In genomic region chr12:27331299-27331926, GRCh38 we compare ENCODE assay signal across 9 cellular contexts. TPM values are rescaled to one million over a fixed set of nuclear protein-coding genes. Genes with fewer than 3 reads are reported as not detected.
A peak's percentile ranks its signal among the peaks of the same experiment; 100 is the strongest.
DNase-seq lines count a peak whose midpoint lies in the region; ATAC-seq and TF ChIP-seq lines count a peak whose summit lies in the region.
"Had no signal": no experiment of that assay in that cellular context is flagged by ENCODE, and none has a peak within 500 bp of the region (broad histone marks: within the 10 kb centered on the region; RNA-seq: fewer than 3 reads in every experiment).

No MANE protein-coding gene starts in this region.

- no peaks in the 10 kb centered on the region for H3K9me3 ChIP-seq in PC-9 (ENCODE audit: insufficient read depth, low read depth)
- no peaks in the 10 kb centered on the region for H3K9me3 ChIP-seq in trophoblast cell (ENCODE audit: insufficient read depth, low read depth, low read length)
- H3K9me3 ChIP-seq: BLaER1 had no signal

- H3K79me2 ChIP-seq in PC-9 (ENCODE audit: low read depth) (peaks cover 26% of the 10 kb centered on the region), trophoblast cell (ENCODE audit: control insufficient read depth, insufficient read depth, low read length, poor library complexity) (peaks cover 4% of the 10 kb centered on the region)

- H3K36me3 ChIP-seq in PC-9 (ENCODE audit: low read depth) (0 out of 2 replicates have a peak, but pooled peaks cover 2% of the 10 kb centered on the region), trophoblast cell (ENCODE audit: control insufficient read depth in 1 of 2, insufficient read depth in 2 of 2, low read length in 2 of 2) (peaks cover 0 to 7% of the 10 kb centered on the region in 2 experiments)
- H3K36me3 ChIP-seq: BLaER1 had no signal

- H3K4me3 Mint-ChIP-seq in dendritic cell treated with granulocyte-macrophage colony-stimulating factor and Interleukin-4, amounts not matched to agents 40 ng/mL and 50 ng/mL, for 4 days, result peak overlapping the region; percentile 44

- intact Hi-C loops in PC-9 (cut with micrococcal nuclease; ENCODE audit: unreplicated experiment), result loop anchor here (1.0 to 10.0 kb wide), 5 partner anchors 12 to 1217 kb away; partner anchors contain the start of gene PPFIBP1
- intact Hi-C loops in dendritic cell treated with granulocyte-macrophage colony-stimulating factor and Interleukin-4, amounts not matched to agents 40 ng/mL and 50 ng/mL, for 4 days (cut with micrococcal nuclease), result loop anchor here (5.0 kb wide), 1 partner anchor 191 kb away; the partner anchor contains the start of gene PPFIBP1

- H3K9ac ChIP-seq in trophoblast cell (ENCODE audit: low read length), result no peak overlapping the region
- H3K9ac ChIP-seq: BLaER1 had no signal

- H3K23ac ChIP-seq in trophoblast cell (ENCODE audit: low read length), result no peak overlapping the region

- H3K27ac ChIP-seq in PC-9 (peak overlapping the region; percentile 93), trophoblast cell (ENCODE audit: low read depth, low read length) (peak overlapping the region; percentile 12)
- H3K27ac ChIP-seq: BLaER1 had no signal

- peak overlapping the region; percentile 15 for H2BK12ac ChIP-seq in trophoblast cell (ENCODE audit: low read length)

- no peak overlapping the region for H2BK120ac ChIP-seq in trophoblast cell (ENCODE audit: insufficient read depth, low read length, poor library complexity)

- H4K8ac ChIP-seq in trophoblast cell (ENCODE audit: low read depth, low read length), result no peak overlapping the region

- H2BK5ac ChIP-seq in trophoblast cell (ENCODE audit: low read depth, low read length, poor library complexity), result no peak overlapping the region

- CTCF ChIA-PET in PC-9 (lab: Charles Lee), result interaction anchor here (0.7 kb wide), 1 partner anchor 246 kb away, joined by 3 read pairs; no protein-coding TSS in a partner anchor

- peak overlapping the region; percentile 89 for H3K27ac Mint-ChIP-seq in dendritic cell treated with granulocyte-macrophage colony-stimulating factor and Interleukin-4, amounts not matched to agents 40 ng/mL and 50 ng/mL, for 4 days

- no peak overlapping the region for H4K12ac ChIP-seq in trophoblast cell (ENCODE audit: low read depth, low read length)

- H3K4me3 ChIP-seq in PC-9 (peak overlapping the region; percentile 80; the same call in 1 of the 2 replicates), trophoblast cell (ENCODE audit: low read depth, low read length) (no peak overlapping the region)
- H3K4me3 ChIP-seq: BLaER1 had no signal

- no peak overlapping the region for H3K14ac ChIP-seq in trophoblast cell (ENCODE audit: low read length)

- no peak overlapping the region for H3K4ac ChIP-seq in trophoblast cell (ENCODE audit: low read depth, low read length)

- peaks cover 20% of the 10 kb centered on the region for H3K36me3 Mint-ChIP-seq in dendritic cell treated with granulocyte-macrophage colony-stimulating factor and Interleukin-4, amounts not matched to agents 40 ng/mL and 50 ng/mL, for 4 days (ENCODE audit: low read depth)

- BruUV-seq in PC-9 (replicated peaks; lab: Mats Ljungman, UMichigan), result no TSS peak

- no peak overlapping the region for H3K18ac ChIP-seq in trophoblast cell (ENCODE audit: low read length)

- peaks cover 57% of the 10 kb centered on the region for H3K4me1 Mint-ChIP-seq in dendritic cell treated with granulocyte-macrophage colony-stimulating factor and Interleukin-4, amounts not matched to agents 40 ng/mL and 50 ng/mL, for 4 days (ENCODE audit: low read depth)

- H3K27me3 ChIP-seq in PC-9 (ENCODE audit: insufficient read depth, low read depth) (no peaks in the 10 kb centered on the region), trophoblast cell (ENCODE audit: insufficient read depth, low read length) (peaks cover 7% of the 10 kb centered on the region)

- ATAC-seq in activated CD4-positive, CD25-positive, alpha-beta regulatory T cell treated with anti-CD3 and anti-CD28 coated beads, Interleukin-2, amount 50 U/mL, for 24 hours, result peak; percentile 64 to 66
- peak; percentile 32 for ATAC-seq in HG02678 (IDR thresholded peaks at IDR 0.05; ENCODE audit: unreplicated experiment)

- no peaks in the 10 kb centered on the region for H3K27me3 Mint-ChIP-seq in dendritic cell treated with granulocyte-macrophage colony-stimulating factor and Interleukin-4, amounts not matched to agents 40 ng/mL and 50 ng/mL, for 4 days

- no peak overlapping the region for H2AK5ac ChIP-seq in trophoblast cell (ENCODE audit: low read length)

- DNase-seq in activated CD4-positive, CD25-positive, alpha-beta regulatory T cell treated with anti-CD3 and anti-CD28 coated beads, Interleukin-2, amount 50 U/mL, for 72 hours, result no peak
- DNase-seq in PC-9 (peak; percentile 77 to 98), trophoblast cell (peak; percentile 88 to 95), NCI-H187 treated with DMSO at 0.1 percent for 48 hours (lab: John Stamatoyannopoulos, UW) (no peak)
- no peak for DNase-seq in activated effector memory CD4-positive, alpha-beta T cell treated with Interleukin-2 at 50 U/mL for 16 hours

- no CpG with 5 or more reads among the region's 7 CpGs for whole genome bisulfite sequencing in trophoblast cell (ENCODE audit: extremely low coverage, insufficient coverage, insufficient read length)

- H4K91ac ChIP-seq in trophoblast cell (ENCODE audit: low read depth, low read length), result peak overlapping the region; percentile 3

- H3K4me1 ChIP-seq in PC-9 (replicated peaks; ENCODE audit: insufficient read depth) (peaks cover 53% of the 10 kb centered on the region), trophoblast cell (ENCODE audit: control insufficient read depth in 1 of 2, insufficient read depth in 2 of 2, low read length in 2 of 2) (peaks cover 8 to 11% of the 10 kb centered on the region in 2 experiments)

- no peaks in the 10 kb centered on the region for H3K9me2 ChIP-seq in PC-9 (ENCODE audit: insufficient read depth)

- H4K20me1 ChIP-seq in PC-9 (ENCODE audit: insufficient read depth), result no peaks in the 10 kb centered on the region

- H3K9me3 Mint-ChIP-seq in dendritic cell treated with granulocyte-macrophage colony-stimulating factor and Interleukin-4, amounts not matched to agents 40 ng/mL and 50 ng/mL, for 4 days, result no peaks in the 10 kb centered on the region

- no peak for TF ChIP-seq CTCF in PC-9 (conservative IDR thresholded peaks at IDR 0.05)

- POLR2A ChIA-PET in PC-9 (lab: Charles Lee; ENCODE audit: unreplicated experiment), result interaction anchor here (0.6 to 1.4 kb wide), 12 partner anchors 12 to 1840 kb away, joined by 3 to 23 read pairs (median 5); partner anchors contain the start of genes ITPR2 and MRPS35

- H3F3A ChIP-seq in PC-9 (ENCODE audit: insufficient read depth, low read depth), result peaks cover 48% of the 10 kb centered on the region

- H2AFZ ChIP-seq in PC-9 (no peak overlapping the region; the same call in 1 of the 2 replicates), trophoblast cell (ENCODE audit: insufficient read depth, low read length, poor library complexity) (no peak overlapping the region)

- peak overlapping the region; percentile 89 for H3K4me2 ChIP-seq in PC-9
- H3K4me2 ChIP-seq in trophoblast cell (ENCODE audit: low read length), result peak overlapping the region; percentile 37

- peaks cover 8% of the 10 kb centered on the region for H3K79me1 ChIP-seq in trophoblast cell (ENCODE audit: low read length)

RNA-seq across cellular contexts. Expression of gene BMAL2, which starts 1.2 kb away (rescaled TPM):
- 56.7 and 87.9 TPM in 2 replicates for total RNA-seq in PC-9 (2021)
- polyA plus RNA-seq in trophoblast cell (2013), result 4.4 and 4.6 TPM in 2 replicates

Comparison
In these comparisons a context has a peak if more than half of its experiments do, and no peak if none do; other contexts are left out.
1. DNase-seq: peak in PC-9 (2 of 2) and trophoblast cell (2 of 2); none in activated CD4-positive, CD25-positive, alpha-beta regulatory T cell treated with anti-CD3 and anti-CD28 coated beads, Interleukin-2, amount 50 U/mL, for 72 hours (single experiment), NCI-H187 treated with DMSO at 0.1 percent for 48 hours (single experiment) and activated effector memory CD4-positive, alpha-beta T cell treated with Interleukin-2 at 50 U/mL for 16 hours (single experiment).